In the genomic region with DNA sequence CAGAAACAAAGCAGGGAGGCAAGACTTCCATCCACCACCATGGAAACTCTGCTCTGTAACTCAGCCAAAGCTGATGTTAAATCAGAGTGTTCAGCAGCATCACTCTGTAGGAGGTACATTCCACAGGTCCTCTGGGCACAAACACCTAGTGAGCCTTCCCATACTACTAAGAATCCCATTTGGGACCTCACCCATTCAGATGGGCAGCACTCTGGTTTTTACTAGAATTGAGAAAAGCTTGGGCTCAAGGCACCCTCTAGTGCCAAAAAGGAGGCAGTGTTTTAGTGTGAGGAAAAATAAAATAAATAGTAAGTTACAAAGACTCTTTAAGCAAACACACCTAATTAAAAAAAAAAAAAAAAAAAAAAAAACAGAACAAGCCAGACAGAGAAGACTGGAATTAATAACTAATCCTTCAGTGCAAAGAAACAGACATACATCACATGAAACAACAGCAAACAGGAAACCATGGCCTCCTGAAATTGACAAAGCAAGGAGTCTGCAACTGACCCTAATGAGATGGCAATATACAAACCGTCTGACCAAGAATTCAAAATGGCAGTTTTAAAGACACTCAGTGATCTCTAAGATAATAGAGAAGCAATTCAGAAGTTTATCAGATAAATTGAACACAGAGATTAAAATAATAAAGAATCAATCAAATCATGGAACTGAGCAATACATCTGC, we compare ENCODE assay signal across 8 cellular contexts.
A peak's percentile ranks its signal among the peaks of the same experiment; 100 is the strongest.
DNase-seq lines count a peak whose midpoint lies in the region; ATAC-seq and TF ChIP-seq lines count a peak whose summit lies in the region.

No MANE protein-coding gene starts in this region.

- DNase-seq in AG10803 (ENCODE audit: low read depth): peak; percentile 37
- peak; percentile 47 for DNase-seq in RKO (ENCODE audit: low spot score)
- peak; percentile 42 for DNase-seq in fibroblast of mammary gland (ENCODE audit: low read depth)
- no peak for DNase-seq in NCI-H128 (lab: John Stamatoyannopoulos, UW; ENCODE audit: unreplicated experiment)
- no peak for DNase-seq in KG1 (lab: John Stamatoyannopoulos, UW)
- no peak for DNase-seq in SHP77 treated with DMSO at 0.1 percent for 48 hours (lab: John Stamatoyannopoulos, UW)

- TF ChIP-seq CTCF in AG10803 (conservative IDR thresholded peaks at IDR 0.05; ENCODE audit: low read length) (peak; percentile 75), fibroblast of mammary gland (conservative IDR thresholded peaks at IDR 0.05; ENCODE audit: control insufficient read depth, insufficient read depth, low read depth, low read length) (peak; percentile 58)

- H3K4me3 ChIP-seq in AG10803 (ENCODE audit: low read length) (no peak overlapping the region), fibroblast of mammary gland (ENCODE audit: control insufficient read depth, low read depth, low read length) (no peak overlapping the region)

- ATAC-seq in GM19035 (IDR thresholded peaks at IDR 0.05; ENCODE audit: unreplicated experiment) (peak; percentile 82), HG02970 (IDR thresholded peaks at IDR 0.05; ENCODE audit: low FRiP score, unreplicated experiment) (no peak)

Comparison
In these comparisons a context has a peak if more than half of its experiments do, and no peak if none do; other contexts are left out.
1. DNase-seq: peak in AG10803 (single experiment), RKO (single experiment) and fibroblast of mammary gland (single experiment); none in NCI-H128 (single experiment), KG1 (single experiment) and SHP77 treated with DMSO at 0.1 percent for 48 hours (single experiment).